20 cellular contexts compared by ENCODE assay signal in genomic region chr20:53529658-53530057, GRCh38.
DNase-seq lines count a peak whose midpoint lies in the region; ATAC-seq, FAIRE-seq and TF ChIP-seq lines count a peak whose summit lies in the region.
"Had no signal": no experiment of that assay in that cellular context is flagged by ENCODE, and none has a peak within 500 bp of the region (broad histone marks: within the 10 kb centered on the region; RNA-seq: fewer than 3 reads in every experiment).

No MANE protein-coding gene starts in this region.

- no peak overlapping the region for H3K9ac ChIP-seq in HepG2 (ENCODE audit: insufficient read depth, low read depth, low read length)
- H3K9ac ChIP-seq in K562 (ENCODE audit: insufficient read depth in 1 of 2, low read depth in 2 of 2, low read length in 2 of 2), result no peak overlapping the region
- H3K9ac ChIP-seq in mesendoderm (ENCODE audit: low read length), result no peak overlapping the region

- H3K18ac ChIP-seq in mesendoderm (ENCODE audit: low read length), result no peak overlapping the region

- 28% methylated on average over 5 of the region's 5 CpGs for WGBS in HepG2 (ENCODE audit: low lambda C conversion rate)
- WGBS in right lobe of liver (ENCODE audit: insufficient coverage, low coverage, low lambda C conversion rate, missing lambda C conversion rate), result 59% methylated on average over 3 of the region's 5 CpGs
- 9% methylated on average over 5 of the region's 5 CpGs for WGBS in K562 (ENCODE audit: insufficient coverage, low coverage, missing lambda C conversion rate)
- no CpG with 5 or more reads among the region's 5 CpGs for WGBS in mesendoderm (ENCODE audit: extremely low coverage, insufficient coverage, low lambda C conversion rate)
- 80 to 88% methylated on average over 5 of the region's 5 CpGs for WGBS in sigmoid colon, 2 donors

- no peak overlapping the region for H2BK15ac ChIP-seq in mesendoderm (replicated peaks; ENCODE audit: low read depth)

- CTCF ChIA-PET in HepG2 (lab: Yijun Ruan, JAX; ENCODE audit: low intra/inter-chr PET ratio, low total read pairs), result no interaction called here
- CTCF ChIA-PET in K562 (lab: Yijun Ruan, JAX; ENCODE audit: low intra/inter-chr PET ratio), result no interaction called here

- no peak overlapping the region for H3K56ac ChIP-seq in mesendoderm (ENCODE audit: low read length)

- H4K8ac ChIP-seq in mesendoderm (ENCODE audit: low read depth, low read length), result no peak overlapping the region

- H3K4me2 ChIP-seq in HepG2 (ENCODE audit: low read depth, low read length) (no peak overlapping the region), K562 (ENCODE audit: insufficient read depth, low read length) (no peak overlapping the region), mesendoderm (ENCODE audit: low read length) (no peak overlapping the region)

- no peak overlapping the region for H2BK5ac ChIP-seq in mesendoderm (ENCODE audit: low read length)

- FAIRE-seq in HepG2 (lab: Jason Lieb, UNC), result no peak
- FAIRE-seq in K562 (lab: Jason Lieb, UNC), result no peak
- FAIRE-seq: GM12891, GM18507 had no signal

- H2AFZ ChIP-seq in HepG2 (ENCODE audit: low read length) (no peak overlapping the region), K562 (ENCODE audit: low read depth, low read length) (no peak overlapping the region)

- in situ Hi-C loops in HepG2 (cut with HindIII; ENCODE audit: extremely low pct_ligation_motif_present, low pct_unique_long_range_greater_than_20kb), result loop anchor here (25.0 kb wide), 2 partner anchors 317 to 792 kb away; no protein-coding TSS in a partner anchor
- in situ Hi-C loops in K562 (cut with MboI), result no loop called here

- H3K79me1 ChIP-seq in mesendoderm (ENCODE audit: low read length), result no peaks in the 10 kb centered on the region

- no peaks in the 10 kb centered on the region for H3K36me3 ChIP-seq in HepG2 (replicated peaks in 1 of 2; ENCODE audit: control insufficient read depth in 1 of 2, insufficient read depth in 2 of 2, low read length in 2 of 2)
- H3K36me3 ChIP-seq in right lobe of liver, result no peaks in the 10 kb centered on the region
- H3K36me3 ChIP-seq in K562 (ENCODE audit: control insufficient read depth, insufficient read depth, low read length), result no peaks in the 10 kb centered on the region
- no peaks in the 10 kb centered on the region for H3K36me3 ChIP-seq in mesendoderm (ENCODE audit: control insufficient read depth, insufficient read depth, low read length)
- no peaks in the 10 kb centered on the region for H3K36me3 ChIP-seq in sigmoid colon

- no peak for TF ChIP-seq EP300 in HepG2 (IDR thresholded peaks at IDR 0.05; ENCODE audit: low read depth in 2 of 2, low read length in 2 of 2)
- TF ChIP-seq EP300 in HepG2 (CRISPR knock-in tag; IDR thresholded peaks at IDR 0.05; ENCODE audit: borderline replicate concordance), result no peak
- no peak for TF ChIP-seq EP300 in K562 (IDR thresholded peaks at IDR 0.05; ENCODE audit: low read length)
- no peak for TF ChIP-seq EP300 in sigmoid colon (IDR thresholded peaks at IDR 0.05)

- H3K9me3 ChIP-seq in HepG2 (ENCODE audit: low read length), result no peaks in the 10 kb centered on the region
- no peaks in the 10 kb centered on the region for H3K9me3 ChIP-seq in right lobe of liver
- H3K9me3 ChIP-seq in K562 (replicated peaks; ENCODE audit: control insufficient read depth, insufficient read depth, low read depth, low read length), result no peaks in the 10 kb centered on the region
- no peaks in the 10 kb centered on the region for H3K9me3 ChIP-seq in sigmoid colon

- ATAC-seq in HepG2 (peak; percentile 48; the same call in 2 of the 3 replicates), right lobe of liver (no peak), K562 (no peak), HG03520 (IDR thresholded peaks at IDR 0.05; ENCODE audit: unreplicated experiment) (no peak), HG03442 (IDR thresholded peaks at IDR 0.05; ENCODE audit: unreplicated experiment) (no peak), GM18520 (IDR thresholded peaks at IDR 0.05; ENCODE audit: unreplicated experiment) (no peak)
- ATAC-seq: HCT116 had no signal

- BruUV-seq in HepG2 (replicated peaks; lab: Mats Ljungman, UMichigan), result no TSS peak
- no TSS peak for BruUV-seq in K562 (replicated peaks; lab: Mats Ljungman, UMichigan)

- no peak overlapping the region for H2BK120ac ChIP-seq in mesendoderm (ENCODE audit: low read depth, low read length)

- H3K23ac ChIP-seq in mesendoderm (ENCODE audit: low read length), result no peak overlapping the region

- POLR2A ChIA-PET in HepG2 (lab: Yijun Ruan, JAX), result no interaction called here
- POLR2A ChIA-PET in K562 (lab: Yijun Ruan, JAX), result no interaction called here

- DNase-seq in HepG2 (ENCODE audit: low spot score), result no peak
- DNase-seq in right lobe of liver, result no peak
- no peak for DNase-seq in K562 (ENCODE audit: extremely low read depth in 1 of 4, low spot score in 3 of 4)
- DNase-seq in mesendoderm, result peak; percentile 24
- peak; percentile 9 for DNase-seq in sigmoid colon
- DNase-seq: C1 segment of cervical spinal cord; Calu3; CD4-positive, alpha-beta memory T cell; COR-L47; DMS53; DMS79 treated with DMSO at 0.1 percent for 48 hours; GF-D8; H9; HFFc6 had no signal

- no peak overlapping the region for H3K4ac ChIP-seq in mesendoderm (ENCODE audit: low read depth, low read length)

- TF ChIP-seq POLR2A in HepG2 (IDR thresholded peaks at IDR 0.05; ENCODE audit: insufficient read depth in 1 of 2, low read depth in 2 of 2, low read length in 2 of 2) (no peak), right lobe of liver (IDR thresholded peaks at IDR 0.05) (no peak), K562 (conservative IDR thresholded peaks at IDR 0.05) (no peak), sigmoid colon (IDR thresholded peaks at IDR 0.05) (no peak)

- H3K27ac ChIP-seq in HepG2 (ENCODE audit: extremely low read length, insufficient read depth, low read length), result no peak overlapping the region
- H3K27ac ChIP-seq in right lobe of liver, result no peak overlapping the region
- no peak overlapping the region for H3K27ac ChIP-seq in K562 (ENCODE audit: extremely low read depth, low read depth, low read length)
- no peak overlapping the region for H3K27ac ChIP-seq in mesendoderm (ENCODE audit: low read depth, low read length)
- H3K27ac ChIP-seq in sigmoid colon, result no peak overlapping the region

- TF ChIP-seq RAD21 in HepG2 (CRISPR knock-in tag; IDR thresholded peaks at IDR 0.05) (no peak), K562 (CRISPR knock-in tag; conservative IDR thresholded peaks at IDR 0.05 in 1 of 2, IDR thresholded peaks at IDR 0.05 in 1 of 2) (no peak)

- H2AK5ac ChIP-seq in mesendoderm (ENCODE audit: low read length), result no peak overlapping the region

- H3K4me1 ChIP-seq in HepG2 (ENCODE audit: insufficient read depth, low read length), result no peaks in the 10 kb centered on the region
- no peaks in the 10 kb centered on the region for H3K4me1 ChIP-seq in right lobe of liver
- no peaks in the 10 kb centered on the region for H3K4me1 ChIP-seq in K562 (replicated peaks in 1 of 2; ENCODE audit: control insufficient read depth in 2 of 2, insufficient read depth in 2 of 2, low read length in 2 of 2)
- H3K4me1 ChIP-seq in mesendoderm (ENCODE audit: control insufficient read depth, low read depth, low read length), result no peaks in the 10 kb centered on the region
- H3K4me1 ChIP-seq in sigmoid colon, result no peaks in the 10 kb centered on the region

- no peak overlapping the region for H4K5ac ChIP-seq in mesendoderm (ENCODE audit: low read length)

- no peaks in the 10 kb centered on the region for H3K9me1 ChIP-seq in K562 (ENCODE audit: control insufficient read depth, insufficient read depth, low read length)

- intact Hi-C loops in HepG2 (cut with micrococcal nuclease; ENCODE audit: unreplicated experiment), result no loop called here
- intact Hi-C loops in right lobe of liver (cut with DNase I), result no loop called here
- intact Hi-C loops in K562 (cut with micrococcal nuclease), result no loop called here
- intact Hi-C loops in sigmoid colon (cut with DNase I), result no loop called here

- no peaks in the 10 kb centered on the region for H4K20me1 ChIP-seq in HepG2 (ENCODE audit: insufficient read depth, low read length)
- no peaks in the 10 kb centered on the region for H4K20me1 ChIP-seq in K562 (replicated peaks; ENCODE audit: control insufficient read depth, insufficient read depth, low read length)

- TF ChIP-seq CTCF in HepG2 (CRISPR knock-in tag; IDR thresholded peaks at IDR 0.05), result no peak
- TF ChIP-seq CTCF in right lobe of liver (IDR thresholded peaks at IDR 0.05), result no peak
- no peak for TF ChIP-seq CTCF in K562 (IDR thresholded peaks at IDR 0.05 in 2 of 3, conservative IDR thresholded peaks at IDR 0.05 in 1 of 3; ENCODE audit: insufficient read depth in 2 of 3, low read depth in 1 of 3, low read length in 3 of 3)
- no peak for TF ChIP-seq CTCF in sigmoid colon (IDR thresholded peaks at IDR 0.05)

- no peaks in the 10 kb centered on the region for H3K79me2 ChIP-seq in HepG2 (ENCODE audit: insufficient read depth, low read length)
- H3K79me2 ChIP-seq in K562 (ENCODE audit: control insufficient read depth, insufficient read depth, low read length), result no peaks in the 10 kb centered on the region
- no peaks in the 10 kb centered on the region for H3K79me2 ChIP-seq in mesendoderm (ENCODE audit: control insufficient read depth, insufficient read depth, low read length)

- H3K4me3 ChIP-seq in HepG2 (replicated peaks in 1 of 3; ENCODE audit: insufficient read depth in 1 of 3, low read depth in 2 of 3, low read length in 3 of 3) (no peak overlapping the region), right lobe of liver (no peak overlapping the region), K562 (no peak overlapping the region), mesendoderm (ENCODE audit: low read length) (no peak overlapping the region), sigmoid colon (no peak overlapping the region)

- H3K27me3 ChIP-seq in HepG2 (ENCODE audit: control insufficient read depth in 1 of 2, insufficient read depth in 2 of 2, low read length in 2 of 2) (peaks cover 2 to 4% of the 10 kb centered on the region in 2 experiments; a peak in 2 of 5 replicates), right lobe of liver (no peaks in the 10 kb centered on the region), K562 (ENCODE audit: control insufficient read depth in 2 of 2, insufficient read depth in 2 of 2, low read length in 2 of 2) (peaks cover 2 to 15% of the 10 kb centered on the region in 2 experiments; a peak in 4 of 5 replicates), mesendoderm (ENCODE audit: insufficient read depth, low read length, poor library complexity) (no peaks in the 10 kb centered on the region), sigmoid colon (no peaks in the 10 kb centered on the region)

TF ChIP-seq in HepG2, 621 proteins besides CTCF, POLR2A, EP300 and RAD21 (continues in another document):
- TF ChIP-seq ZNF652 (CRISPR knock-in tag; IDR thresholded peaks at IDR 0.05; ENCODE audit: borderline replicate concordance, low read depth), result no peak
- TF ChIP-seq MEIS1 (CRISPR knock-in tag; IDR thresholded peaks at IDR 0.05; ENCODE audit: borderline replicate concordance), result no peak
- TF ChIP-seq TCF7 (IDR thresholded peaks at IDR 0.05; ENCODE audit: low read depth), result no peak
- no peak for TF ChIP-seq ZNF703 (CRISPR knock-in tag; IDR thresholded peaks at IDR 0.05; ENCODE audit: borderline replicate concordance)

Comparison
In these comparisons a context has a peak if more than half of its experiments do, and no peak if none do; other contexts are left out.
1. DNase-seq: peak in mesendoderm (single experiment) and sigmoid colon (single experiment); none in HepG2 (single experiment), right lobe of liver (0 of 3) and K562 (0 of 4).
2. Of the 241 proteins assayed by ChIP-seq in both HepG2 and K562: peak only in HepG2: CEBPG; only in K562: none; in both: CEBPB; in neither: 239.